ENCODE assay signal across 19 cellular contexts in genomic region chr18:58511306-58511705, GRCh38.
DNase-seq lines count a peak whose midpoint lies in the region; ATAC-seq, FAIRE-seq and TF ChIP-seq lines count a peak whose summit lies in the region.
"Had no signal": no experiment of that assay in that cellular context is flagged by ENCODE, and none has a peak within 500 bp of the region (broad histone marks: within the 10 kb centered on the region; RNA-seq: fewer than 3 reads in every experiment).

No MANE protein-coding gene starts in this region.

- H3K9me3 ChIP-seq in HUES6 (ENCODE audit: control insufficient read depth, insufficient read depth, low read depth, low read length) (no peaks in the 10 kb centered on the region), neural progenitor cell (ENCODE audit: low read depth) (no peaks in the 10 kb centered on the region), kidney (ENCODE audit: control insufficient read depth in 1 of 2, low read length in 2 of 2) (no peaks in the 10 kb centered on the region)
- H3K9me3 ChIP-seq: A549, BE2C had no signal

- FAIRE-seq in kidney (lab: Jason Lieb, UNC) = no peak
- FAIRE-seq: A549, D721Med, GM19239, H54, HepG2 had no signal

- DNase-seq in left colon (no peak), neural progenitor cell (ENCODE audit: low spot score) (no peak), kidney (no peak), amniotic stem cell (lab: John Stamatoyannopoulos, UW) (no peak)
- DNase-seq in effector memory CD8-positive, alpha-beta T cell = no peak
- DNase-seq: BE2C, DMS153, DND-41, GDM1 had no signal

- no peaks in the 10 kb centered on the region for H4K20me1 ChIP-seq in neural progenitor cell (ENCODE audit: low read depth)

- peaks cover 33% of the 10 kb centered on the region for H3F3A ChIP-seq in neural progenitor cell (ENCODE audit: low read depth)

- peak overlapping the region; percentile 73 for H3K4me2 ChIP-seq in neural progenitor cell
- H3K4me2 ChIP-seq: A549 had no signal

- ATAC-seq in left colon (peak; percentile 39), HG03432 (IDR thresholded peaks at IDR 0.05; ENCODE audit: unreplicated experiment) (no peak)
- no peak for ATAC-seq in effector memory CD8-positive, alpha-beta T cell (replicated peaks)
- ATAC-seq: A549; CD8-positive, alpha-beta T cell; HepG2 had no signal

- H3K4me1 Mint-ChIP-seq in brain (peaks cover 34% of the 10 kb centered on the region), neural progenitor cell (peaks cover 24% of the 10 kb centered on the region)
- no peaks in the 10 kb centered on the region for H3K4me1 Mint-ChIP-seq in effector memory CD8-positive, alpha-beta T cell (ENCODE audit: low read depth in 2 of 2)

- TF ChIP-seq CTCF in brain (conservative IDR thresholded peaks at IDR 0.05) (no peak), neural progenitor cell (IDR thresholded peaks at IDR 0.05) (no peak), kidney (IDR thresholded peaks at IDR 0.05; ENCODE audit: borderline replicate concordance, extremely low read depth, insufficient read depth) (no peak)

- intact Hi-C loops in left colon (cut with DNase I, micrococcal nuclease) = no loop called here
- intact Hi-C loops in kidney (cut with DNase I) = no loop called here

- no peak overlapping the region for H2AFZ ChIP-seq in neural progenitor cell (replicated peaks)

- H3K36me3 ChIP-seq in HUES6 (ENCODE audit: control insufficient read depth, insufficient read depth, low read length) (no peaks in the 10 kb centered on the region), neural progenitor cell (no peaks in the 10 kb centered on the region), kidney (ENCODE audit: control insufficient read depth in 1 of 2, insufficient read depth in 2 of 2, low read length in 2 of 2) (no peaks in the 10 kb centered on the region)
- H3K36me3 ChIP-seq: BE2C had no signal

- H3K4me1 ChIP-seq in HUES6 (ENCODE audit: control insufficient read depth, insufficient read depth, low read length) = peaks cover 25% of the 10 kb centered on the region
- H3K4me1 ChIP-seq in neural progenitor cell = peaks cover 30% of the 10 kb centered on the region
- peaks cover 4 to 5% of the 10 kb centered on the region in 2 donors for H3K4me1 ChIP-seq in kidney (ENCODE audit: control insufficient read depth in 1 of 2, insufficient read depth in 1 of 2, low read depth in 1 of 2, low read length in 2 of 2)
- H3K4me1 ChIP-seq: A549, BE2C had no signal

- no peak overlapping the region for H3K9ac ChIP-seq in HUES6 (ENCODE audit: low read length)
- H3K9ac ChIP-seq in neural progenitor cell = no peak overlapping the region
- no peak overlapping the region for H3K9ac ChIP-seq in kidney (ENCODE audit: low read length in 2 of 2)

- H3K27me3 Mint-ChIP-seq in brain (peaks cover 3% of the 10 kb centered on the region), neural progenitor cell (ENCODE audit: insufficient read depth, low read depth) (peaks cover 9% of the 10 kb centered on the region)
- H3K27me3 Mint-ChIP-seq in effector memory CD8-positive, alpha-beta T cell = peaks cover 19 to 31% of the 10 kb centered on the region in 2 donors

- no peak overlapping the region for H3K4me3 Mint-ChIP-seq in brain
- H3K4me3 Mint-ChIP-seq in neural progenitor cell = no peak overlapping the region
- no peak overlapping the region for H3K4me3 Mint-ChIP-seq in effector memory CD8-positive, alpha-beta T cell
- H3K4me3 Mint-ChIP-seq: CD8-positive, alpha-beta T cell had no signal

- no peaks in the 10 kb centered on the region for H3K27me3 ChIP-seq in HUES6 (ENCODE audit: control insufficient read depth, insufficient read depth, low read length)
- H3K27me3 ChIP-seq in neural progenitor cell = no peaks in the 10 kb centered on the region
- H3K27me3 ChIP-seq: BE2C had no signal

- H3K4me3 ChIP-seq in HUES6 (ENCODE audit: low read depth, low read length) = no peak overlapping the region
- no peak overlapping the region for H3K4me3 ChIP-seq in neural progenitor cell
- H3K4me3 ChIP-seq in kidney (ENCODE audit: low read length in 2 of 2) = no peak overlapping the region
- H3K4me3 ChIP-seq: A549 had no signal

- H3K9me3 Mint-ChIP-seq in brain (peaks cover 0 to 11% (median 5%) of the 10 kb centered on the region in 5 experiments), neural progenitor cell (peaks cover 8% of the 10 kb centered on the region)
- H3K9me3 Mint-ChIP-seq in effector memory CD8-positive, alpha-beta T cell = no peaks in the 10 kb centered on the region
- H3K9me3 Mint-ChIP-seq: CD8-positive, alpha-beta T cell had no signal

- H3K27ac ChIP-seq in HUES6 (ENCODE audit: low read depth, low read length) (peak overlapping the region; percentile 80; the same call in 1 of the 2 replicates), neural progenitor cell (peak overlapping the region; percentile 77), kidney (ENCODE audit: low read depth in 2 of 2, low read length in 2 of 2) (no peak overlapping the region)
- H3K27ac ChIP-seq: A549, C4-2B had no signal

- no peaks in the 10 kb centered on the region for H3K79me2 ChIP-seq in neural progenitor cell (ENCODE audit: low read depth)

- H3K27ac Mint-ChIP-seq in brain = peak overlapping the region in 4 of 5 experiments; percentile 92 to 98 (median 95)
- H3K27ac Mint-ChIP-seq in neural progenitor cell = no peak overlapping the region
- no peak overlapping the region for H3K27ac Mint-ChIP-seq in effector memory CD8-positive, alpha-beta T cell
- H3K27ac Mint-ChIP-seq: CD8-positive, alpha-beta T cell had no signal

- H3K36me3 Mint-ChIP-seq in brain (no peaks in the 10 kb centered on the region), neural progenitor cell (no peaks in the 10 kb centered on the region)
- H3K36me3 Mint-ChIP-seq in effector memory CD8-positive, alpha-beta T cell (ENCODE audit: insufficient read depth) = peaks cover 3% of the 10 kb centered on the region
- H3K36me3 Mint-ChIP-seq: CD8-positive, alpha-beta T cell had no signal

Comparison
In these comparisons a context has a peak if more than half of its experiments do, and no peak if none do; other contexts are left out.
1. H3K27ac ChIP-seq: peak in HUES6 (single experiment) and neural progenitor cell (single experiment); none in kidney (0 of 2).
2. H3K27ac Mint-ChIP-seq: peak in brain (4 of 5); none in neural progenitor cell (single experiment) and effector memory CD8-positive, alpha-beta T cell (0 of 2).